In genomic region chr12:20101046-20101445, GRCh38 we compare ENCODE assay signal across 1 cellular context.
TF ChIP-seq lines count a peak whose summit lies in the region.

No MANE protein-coding gene starts in this region.

TF ChIP-seq in IMR-90, 13 proteins besides CTCF, POLR2A, EP300 and RAD21:
- TF ChIP-seq RCOR1 (IDR thresholded peaks at IDR 0.05; ENCODE audit: insufficient replicate concordance, low read length) (no peak), SMC3 (IDR thresholded peaks at IDR 0.05; ENCODE audit: low read depth, low read length) (no peak)
